Comparison of ENCODE assay signal across 24 cellular contexts in genomic region chr15:33910741-33911140, GRCh38. TPM values are rescaled to one million over a fixed set of nuclear protein-coding genes. Genes with fewer than 3 reads are reported as not detected.
DNase-seq lines count a peak whose midpoint lies in the region; ATAC-seq and TF ChIP-seq lines count a peak whose summit lies in the region.
"Had no signal": no experiment of that assay in that cellular context is flagged by ENCODE, and none has a peak within 500 bp of the region (broad histone marks: within the 10 kb centered on the region; RNA-seq: fewer than 3 reads in every experiment).

No MANE protein-coding gene starts in this region.

- H3K27me3 ChIP-seq in adipocyte (replicated peaks; ENCODE audit: control insufficient read depth, insufficient read depth, low read length): no peaks in the 10 kb centered on the region
- H3K27me3 ChIP-seq: hepatocyte, uterus had no signal

- H3K4me3 Mint-ChIP-seq in activated CD4-positive, alpha-beta T cell treated with anti-CD3 and anti-CD28 coated beads, Interleukin-2, amount 10 ng/mL, durations not matched to agents 7 days and 5 days: no peak overlapping the region
- no peak overlapping the region for H3K4me3 Mint-ChIP-seq in progenitor cell of endocrine pancreas (ENCODE audit: low read depth)
- H3K4me3 Mint-ChIP-seq: activated CD8-positive, alpha-beta T cell treated with anti-CD3 and anti-CD28 coated beads, Interleukin-2, amount 10 ng/mL, durations not matched to agents 7 days and 5 days; activated naive CD8-positive, alpha-beta T cell; activated T-cell treated with anti-CD3 and anti-CD28 coated beads, Interleukin-2, amount 50 U/mL, for 4 hours; CD4-positive, CD25-positive, alpha-beta regulatory T cell; T-helper 1 cell treated with Interleukin-12 subunit alpha and Interleukin-12 subunit beta and Interleukin-4 antibody, amounts not matched to agents 30 μg/mL and 1 μg/mL, for 36 hours had no signal

- H3K4me1 Mint-ChIP-seq in activated CD4-positive, alpha-beta T cell treated with anti-CD3 and anti-CD28 coated beads, Interleukin-2, amount 10 ng/mL, durations not matched to agents 7 days and 5 days: no peaks in the 10 kb centered on the region
- peaks cover 1% of the 10 kb centered on the region for H3K4me1 Mint-ChIP-seq in progenitor cell of endocrine pancreas (ENCODE audit: low read depth)

- H3K9me3 ChIP-seq in adipocyte (ENCODE audit: control insufficient read depth, low read length): no peaks in the 10 kb centered on the region
- H3K9me3 ChIP-seq: uterus had no signal

- no peak overlapping the region for H3K4me3 ChIP-seq in adipocyte (ENCODE audit: low read length)
- H3K4me3 ChIP-seq: hepatocyte, uterus had no signal

- H3K27me3 Mint-ChIP-seq in activated CD4-positive, alpha-beta T cell treated with anti-CD3 and anti-CD28 coated beads, Interleukin-2, amount 10 ng/mL, durations not matched to agents 7 days and 5 days: no peaks in the 10 kb centered on the region
- H3K27me3 Mint-ChIP-seq in progenitor cell of endocrine pancreas: no peaks in the 10 kb centered on the region
- H3K27me3 Mint-ChIP-seq: activated naive CD8-positive, alpha-beta T cell; CD4-positive, CD25-positive, alpha-beta regulatory T cell had no signal

- H3K9ac ChIP-seq in adipocyte (ENCODE audit: low read length): no peak overlapping the region

- CTCF ChIA-PET in activated CD4-positive, alpha-beta T cell treated with anti-CD3 and anti-CD28 coated beads, Interleukin-2, amount 10 ng/mL, durations not matched to agents 7 days and 5 days (lab: Charles Lee): interaction anchor here (0.6 kb wide), 2 partner anchors 12 to 593 kb away, joined by 4 to 5 read pairs; no protein-coding TSS in a partner anchor

- DNase-seq in A172 (ENCODE audit: low spot score): peak; percentile 42
- peak; percentile 59 for DNase-seq in HCEC 1CT
- DNase-seq in adipocyte (ENCODE audit: low read depth): peak; percentile 41
- DNase-seq in fibroblast of peridontal ligament (ENCODE audit: extremely low read depth): peak; percentile 52
- no peak for DNase-seq in activated CD4-positive, alpha-beta T cell treated with anti-CD3 and anti-CD28 coated beads, Interleukin-2, amount 10 ng/mL, durations not matched to agents 7 days and 5 days
- no peak for DNase-seq in progenitor cell of endocrine pancreas (ENCODE audit: low spot score, unreplicated experiment)
- DNase-seq: activated CD8-positive, alpha-beta T cell treated with anti-CD3 and anti-CD28 coated beads, Interleukin-2, amount 10 ng/mL, durations not matched to agents 7 days and 5 days; activated T-cell treated with anti-CD3 and anti-CD28 coated beads, Interleukin-2, amount 50 U/mL, for 4 hours; CD4-positive, CD25-positive, alpha-beta regulatory T cell; islet precursor cell; Karpas-422; NCI-H1436; NCI-H524; nucleus accumbens; SHP77; uterus had no signal

- no peaks in the 10 kb centered on the region for H3K9me3 Mint-ChIP-seq in activated CD4-positive, alpha-beta T cell treated with anti-CD3 and anti-CD28 coated beads, Interleukin-2, amount 10 ng/mL, durations not matched to agents 7 days and 5 days
- H3K9me3 Mint-ChIP-seq in progenitor cell of endocrine pancreas (ENCODE audit: low read depth): no peaks in the 10 kb centered on the region
- H3K9me3 Mint-ChIP-seq: activated T-cell treated with anti-CD3 and anti-CD28 coated beads, Interleukin-2, amount 50 U/mL, for 4 hours; T-helper 1 cell treated with Interleukin-12 subunit alpha and Interleukin-12 subunit beta and Interleukin-4 antibody, amounts not matched to agents 30 μg/mL and 1 μg/mL, for 36 hours had no signal

- TF ChIP-seq CTCF in progenitor cell of endocrine pancreas (IDR thresholded peaks at IDR 0.05; ENCODE audit: unreplicated experiment): no peak

- no peak overlapping the region for H3K27ac Mint-ChIP-seq in activated CD4-positive, alpha-beta T cell treated with anti-CD3 and anti-CD28 coated beads, Interleukin-2, amount 10 ng/mL, durations not matched to agents 7 days and 5 days
- no peak overlapping the region for H3K27ac Mint-ChIP-seq in progenitor cell of endocrine pancreas
- H3K27ac Mint-ChIP-seq: activated CD8-positive, alpha-beta T cell treated with anti-CD3 and anti-CD28 coated beads, Interleukin-2, amount 10 ng/mL, durations not matched to agents 7 days and 5 days; activated naive CD8-positive, alpha-beta T cell; T-helper 1 cell treated with Interleukin-12 subunit alpha and Interleukin-12 subunit beta and Interleukin-4 antibody, amounts not matched to agents 30 μg/mL and 1 μg/mL, for 36 hours had no signal

- H3K36me3 Mint-ChIP-seq in activated CD4-positive, alpha-beta T cell treated with anti-CD3 and anti-CD28 coated beads, Interleukin-2, amount 10 ng/mL, durations not matched to agents 7 days and 5 days (ENCODE audit: low read depth): no peaks in the 10 kb centered on the region
- H3K36me3 Mint-ChIP-seq in progenitor cell of endocrine pancreas (ENCODE audit: insufficient read depth): no peaks in the 10 kb centered on the region
- H3K36me3 Mint-ChIP-seq: activated naive CD8-positive, alpha-beta T cell had no signal

- H3K36me3 ChIP-seq in adipocyte (ENCODE audit: control insufficient read depth, insufficient read depth, low read length, severe bottlenecking): no peaks in the 10 kb centered on the region
- H3K36me3 ChIP-seq: uterus had no signal

- peaks cover 27% of the 10 kb centered on the region for H3K4me1 ChIP-seq in adipocyte (ENCODE audit: control insufficient read depth, insufficient read depth, low read length)
- H3K4me1 ChIP-seq: uterus had no signal

- ATAC-seq in GM19455 (IDR thresholded peaks at IDR 0.05; ENCODE audit: unreplicated experiment) (no peak), GM19023 (IDR thresholded peaks at IDR 0.05; ENCODE audit: unreplicated experiment) (no peak)
- ATAC-seq: activated CD8-positive, alpha-beta T cell treated with anti-CD3 and anti-CD28 coated beads, Interleukin-2, amount 10 ng/mL, durations not matched to agents 7 days and 5 days; activated T-cell treated with anti-CD3 and anti-CD28 coated beads, Interleukin-2, amount 50 U/mL, for 4 hours; esophagus mucosa had no signal

- POLR2A ChIA-PET in activated CD4-positive, alpha-beta T cell treated with anti-CD3 and anti-CD28 coated beads, Interleukin-2, amount 10 ng/mL, durations not matched to agents 7 days and 5 days (lab: Charles Lee): no interaction called here

RNA-seq across cellular contexts. Expression of gene CHRM5, which starts 57.6 kb away (rescaled TPM):
- 0.02 TPM in 1 of 2 replicates, not detected in the other for total RNA-seq in A172 (2014; rRNA removed; shearing (Covaris generic))
- not detected for total RNA-seq in activated CD4-positive, alpha-beta T cell treated with anti-CD3 and anti-CD28 coated beads, Interleukin-2, amount 10 ng/mL, durations not matched to agents 7 days and 5 days
- not detected in 2 replicates for total RNA-seq in progenitor cell of endocrine pancreas
- total RNA-seq: activated CD8-positive, alpha-beta T cell treated with anti-CD3 and anti-CD28 coated beads, Interleukin-2, amount 10 ng/mL, durations not matched to agents 7 days and 5 days; cardiac septum; CD4-positive, CD25-positive, alpha-beta regulatory T cell; esophagus mucosa; hepatocyte; HT-29; uterus had no signal

Comparison
In these comparisons a context has a peak if more than half of its experiments do, and no peak if none do; other contexts are left out.
1. DNase-seq: peak in A172 (single experiment), HCEC 1CT (single experiment), adipocyte (single experiment) and fibroblast of peridontal ligament (single experiment); none in activated CD4-positive, alpha-beta T cell treated with anti-CD3 and anti-CD28 coated beads, Interleukin-2, amount 10 ng/mL, durations not matched to agents 7 days and 5 days (single experiment) and progenitor cell of endocrine pancreas (single experiment).